Comparison of ENCODE assay signal across 21 cellular contexts in genomic region chr2:225737556-225737955, GRCh38.
DNase-seq lines count a peak whose midpoint lies in the region; ATAC-seq and TF ChIP-seq lines count a peak whose summit lies in the region.
"Had no signal": no experiment of that assay in that cellular context is flagged by ENCODE, and none has a peak within 500 bp of the region (broad histone marks: within the 10 kb centered on the region; RNA-seq: fewer than 3 reads in every experiment).

No MANE protein-coding gene starts in this region.

- no peak for TF ChIP-seq CTCF in astrocyte of the cerebellum (IDR thresholded peaks at IDR 0.05; ENCODE audit: low read depth, low read length, missing control alignments)

- in situ Hi-C loops in astrocyte of the cerebellum (cut with HindIII; ENCODE audit: low sequenced_read_pairs) (no loop called here), ACHN (cut with HindIII; ENCODE audit: low pct_ligation_motif_present, low pct_unique_long_range_greater_than_20kb, low sequenced_read_pairs) (no loop called here)

- no peak for ATAC-seq in HG03521 (IDR thresholded peaks at IDR 0.05; ENCODE audit: unreplicated experiment)
- ATAC-seq: heart left ventricle; stimulated activated naive B cell treated with anti-CD40 and anti-IgM and Interleukin-4, amounts not matched to agents 10 μg/mL and 1 μg/mL and 100 μg/mL, for 72 hours; upper lobe of right lung had no signal

- H3K4me3 ChIP-seq in astrocyte of the cerebellum (ENCODE audit: low read depth, low read length), result no peak overlapping the region
- H3K4me3 ChIP-seq: BLaER1 treated with 17β-estradiol and CSF1 and Interleukin-3, amounts not matched to agents 10 nM and 100 nM; cardiac muscle cell; heart left ventricle; Peyer's patch; upper lobe of right lung had no signal

- DNase-seq in COLO829 (ENCODE audit: low spot score) (peak; percentile 71), LHCN-M2 (ENCODE audit: low read depth) (peak; percentile 65), astrocyte of the cerebellum (ENCODE audit: low read depth) (peak; percentile 18), iris pigment epithelial cell (ENCODE audit: low read depth) (peak; percentile 39), HCEC 1CT (no peak), ACHN (no peak), SW480 (ENCODE audit: low spot score) (no peak)
- DNase-seq: activated CD4-positive, CD25-positive, alpha-beta regulatory T cell treated with anti-CD3 and anti-CD28 coated beads, Interleukin-2, amount 50 U/mL, for 72 hours; activated naive CD4-positive, alpha-beta T cell treated with anti-CD3 and anti-CD28 coated beads for 36 hours; DMS53; heart left ventricle; kidney glomerular epithelial cell; NCI-H187 treated with DMSO at 0.1 percent for 48 hours; NCI-H510A treated with DMSO at 0.1 percent for 48 hours; Peyer's patch; stimulated activated naive B cell treated with anti-CD40 and anti-IgM and Interleukin-4, amounts not matched to agents 10 μg/mL and 1 μg/mL and 100 μg/mL, for 72 hours; T-helper 1 cell; upper lobe of right lung had no signal

Comparison
In these comparisons a context has a peak if more than half of its experiments do, and no peak if none do; other contexts are left out.
1. DNase-seq: peak in COLO829 (single experiment), LHCN-M2 (single experiment), astrocyte of the cerebellum (single experiment) and iris pigment epithelial cell (single experiment); none in HCEC 1CT (single experiment), ACHN (single experiment) and SW480 (single experiment).